16 cellular contexts compared by ENCODE assay signal in genomic region chr3:155647988-155648591, GRCh38.
"Had no signal": no experiment of that assay in that cellular context is flagged by ENCODE, and none has a peak within 500 bp of the region (broad histone marks: within the 10 kb centered on the region; RNA-seq: fewer than 3 reads in every experiment).

No MANE protein-coding gene starts in this region.

- H3K36me3 ChIP-seq: colonic mucosa, esophagus squamous epithelium, neutrophil, right atrium auricular region, suprapubic skin had no signal

- H3K27ac ChIP-seq: body of pancreas, colonic mucosa, esophagus squamous epithelium, neutrophil, right atrium auricular region, suprapubic skin had no signal

- H3K27me3 ChIP-seq: body of pancreas, colonic mucosa, esophagus squamous epithelium, neutrophil, right atrium auricular region, suprapubic skin had no signal

- H3K27ac Mint-ChIP-seq: activated CD4-positive, alpha-beta T cell treated with anti-CD3 and anti-CD28 coated beads, Interleukin-2, amount 10 ng/mL, durations not matched to agents 7 days and 5 days; activated naive CD8-positive, alpha-beta T cell treated with anti-CD3 and anti-CD28 coated beads for 36 hours; activated T-helper 1 cell treated with anti-CD3 and anti-CD28 coated beads, Interleukin-12 subunit alpha, Interleukin-12 subunit beta, Interleukin-2, Interleukin-4 antibody, amounts not matched to agents 30 ng/mL and 10 ng/mL and 1 ng/mL, durations not matched to agents 14 hours and 24 hours and 36 hours had no signal

- DNase-seq: activated CD4-positive, alpha-beta T cell treated with anti-CD3 and anti-CD28 coated beads, Interleukin-2, amount 10 ng/mL, durations not matched to agents 7 days and 5 days; activated naive CD8-positive, alpha-beta T cell treated with anti-CD3 and anti-CD28 coated beads for 36 hours; amygdala; body of pancreas; central memory CD4-positive, alpha-beta T cell; colonic mucosa; esophagus squamous epithelium; kidney glomerular epithelial cell; mesenchymal stem cell; stimulated activated naive CD8-positive, alpha-beta T cell treated with anti-CD3 and anti-CD28 coated beads, Interleukin-15, Interleukin-2, amounts not matched to agents 100 U/mL and 50 U/mL, for 24 hours; trophoblast cell had no signal

- H3K9me3 ChIP-seq: body of pancreas, colonic mucosa, esophagus squamous epithelium, neutrophil, right atrium auricular region, suprapubic skin had no signal

- H3K4me2 ChIP-seq: smooth muscle cell had no signal

- H3K4me1 Mint-ChIP-seq: activated CD4-positive, alpha-beta T cell treated with anti-CD3 and anti-CD28 coated beads, Interleukin-2, amount 10 ng/mL, durations not matched to agents 7 days and 5 days; activated naive CD8-positive, alpha-beta T cell treated with anti-CD3 and anti-CD28 coated beads for 36 hours had no signal

- H3K36me3 Mint-ChIP-seq: activated naive CD8-positive, alpha-beta T cell treated with anti-CD3 and anti-CD28 coated beads for 36 hours had no signal

- H3K4me1 ChIP-seq: colonic mucosa, esophagus squamous epithelium, right atrium auricular region, suprapubic skin had no signal

- H3K4me3 Mint-ChIP-seq: activated CD4-positive, alpha-beta T cell treated with anti-CD3 and anti-CD28 coated beads, Interleukin-2, amount 10 ng/mL, durations not matched to agents 7 days and 5 days; activated naive CD8-positive, alpha-beta T cell treated with anti-CD3 and anti-CD28 coated beads for 36 hours; activated T-helper 1 cell treated with anti-CD3 and anti-CD28 coated beads, Interleukin-12 subunit alpha, Interleukin-12 subunit beta, Interleukin-2, Interleukin-4 antibody, amounts not matched to agents 30 ng/mL and 10 ng/mL and 1 ng/mL, durations not matched to agents 14 hours and 24 hours and 36 hours had no signal

- H3K4me3 ChIP-seq: body of pancreas, colonic mucosa, esophagus squamous epithelium, right atrium auricular region, smooth muscle cell, suprapubic skin had no signal

- H3K27me3 Mint-ChIP-seq: activated CD4-positive, alpha-beta T cell treated with anti-CD3 and anti-CD28 coated beads, Interleukin-2, amount 10 ng/mL, durations not matched to agents 7 days and 5 days; activated naive CD8-positive, alpha-beta T cell treated with anti-CD3 and anti-CD28 coated beads for 36 hours had no signal

- H3K9me3 Mint-ChIP-seq: activated CD4-positive, alpha-beta T cell treated with anti-CD3 and anti-CD28 coated beads, Interleukin-2, amount 10 ng/mL, durations not matched to agents 7 days and 5 days; activated naive CD8-positive, alpha-beta T cell treated with anti-CD3 and anti-CD28 coated beads for 36 hours; activated T-helper 1 cell treated with anti-CD3 and anti-CD28 coated beads, Interleukin-12 subunit alpha, Interleukin-12 subunit beta, Interleukin-2, Interleukin-4 antibody, amounts not matched to agents 30 ng/mL and 10 ng/mL and 1 ng/mL, durations not matched to agents 14 hours and 24 hours and 36 hours had no signal
